Comparison of ENCODE assay signal across 16 cellular contexts in the genomic region with DNA sequence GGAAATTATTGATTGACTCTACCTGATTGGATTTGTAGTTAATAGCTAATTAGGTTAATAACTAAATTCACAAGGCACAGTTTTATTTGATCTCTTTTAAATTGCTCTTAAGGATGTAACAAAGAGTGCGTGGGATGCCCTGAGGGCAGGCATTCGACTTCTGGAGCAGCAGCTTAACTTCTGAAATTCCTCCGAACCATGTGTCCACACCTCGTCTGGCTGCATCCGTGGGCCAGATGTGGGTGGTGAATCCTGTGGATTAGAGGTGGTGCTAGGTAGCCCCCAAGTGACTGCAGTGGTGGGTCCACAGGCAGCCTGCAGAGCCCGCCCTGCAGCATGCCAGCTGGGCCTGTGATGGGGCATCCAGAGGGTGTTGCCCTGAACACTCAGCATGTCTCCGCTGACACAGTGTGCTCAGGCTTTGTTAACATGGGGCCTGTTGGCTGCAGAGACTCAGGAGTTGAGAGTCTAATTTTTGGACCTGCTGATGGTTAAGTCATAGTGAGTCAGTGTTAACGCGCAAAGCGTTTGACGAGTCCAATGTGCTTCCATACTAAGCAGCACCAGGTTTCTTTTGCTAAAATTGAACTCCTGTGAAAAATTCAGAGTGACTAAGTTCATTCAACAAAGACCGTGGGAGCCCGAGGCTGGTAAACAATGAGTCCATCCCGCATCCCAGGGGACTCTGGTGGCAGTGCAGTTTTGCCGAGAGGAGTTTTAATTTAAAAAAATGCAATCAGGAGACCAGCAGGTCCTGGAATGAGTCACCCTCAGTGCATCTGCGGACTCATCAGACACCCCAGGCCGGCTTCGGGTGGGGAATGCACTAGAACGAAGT. TPM values are rescaled to one million over a fixed set of nuclear protein-coding genes. Genes with fewer than 3 reads are reported as not detected.
DNase-seq lines count a peak whose midpoint lies in the region; ATAC-seq and TF ChIP-seq lines count a peak whose summit lies in the region.
"Had no signal": no experiment of that assay in that cellular context is flagged by ENCODE, and none has a peak within 500 bp of the region (broad histone marks: within the 10 kb centered on the region; RNA-seq: fewer than 3 reads in every experiment).

No MANE protein-coding gene starts in this region.

- H3K9me3 ChIP-seq in HAP-1 = no peaks in the 10 kb centered on the region

- ATAC-seq in SK-N-SH treated with all-trans-retinoic acid at 6 μM for 48 hours (peak; percentile 53), GM21825 (IDR thresholded peaks at IDR 0.05; ENCODE audit: unreplicated experiment) (no peak)
- ATAC-seq: natural killer cell treated with Interleukin-12 subunit alpha and Interleukin-12 subunit beta and Interleukin-15 and Interleukin-18, amount 100 ng/mL, for 72 hours had no signal

- H3K4me1 ChIP-seq in HAP-1 = no peaks in the 10 kb centered on the region

- no peak overlapping the region for H3K4me3 ChIP-seq in HAP-1
- H3K4me3 ChIP-seq in fibroblast of the aortic adventitia (ENCODE audit: low read depth, low read length) = no peak overlapping the region

- DNase-seq in HAP-1 (ENCODE audit: low spot score in 2 of 2) (peak; percentile 18 to 59), fibroblast of the aortic adventitia (ENCODE audit: low read depth) (peak; percentile 93), NCI-H1105 treated with DMSO at 0.1 percent for 48 hours (lab: John Stamatoyannopoulos, UW) (no peak), NCI-H345 treated with DMSO at 0.1 percent for 48 hours (lab: John Stamatoyannopoulos, UW; ENCODE audit: unreplicated experiment) (no peak), SK-N-DZ (ENCODE audit: low spot score) (no peak)
- DNase-seq: activated CD4-positive, alpha-beta T cell treated with anti-CD3 and anti-CD28 coated beads for 4 hours; activated naive CD4-positive, alpha-beta T cell treated with Interleukin-2 at 50 U/mL for 16 hours; effector CD8-positive, alpha-beta T cell; immature natural killer cell; NCI-H187; substantia nigra had no signal

- 0 out of 2 replicates have a peak overlapping the region, but pooled peaks have one; percentile 15 for H3K27ac ChIP-seq in 22Rv1
- H3K27ac ChIP-seq: HL-60 had no signal

- no peak for TF ChIP-seq CTCF in 22Rv1 (IDR thresholded peaks at IDR 0.05)
- no peak for TF ChIP-seq CTCF in fibroblast of the aortic adventitia (IDR thresholded peaks at IDR 0.05; ENCODE audit: insufficient read depth, low read length)

- H3K27me3 ChIP-seq in HAP-1 (ENCODE audit: low read depth) = no peaks in the 10 kb centered on the region

- in situ Hi-C loops in HAP-1 (cut with MboI; ENCODE audit: low sequenced_read_pairs) = no loop called here

- H3K36me3 ChIP-seq in HAP-1 (replicated peaks) = peaks cover 51% of the 10 kb centered on the region

TF ChIP-seq in SK-N-SH treated with all-trans-retinoic acid at 6 μM for 48 hours, 23 proteins besides CTCF, POLR2A, EP300 and RAD21:
- TF ChIP-seq ARNTL (CRISPR knock-in tag; IDR thresholded peaks at IDR 0.05; ENCODE audit: borderline replicate concordance, low read depth) = no peak
- TF ChIP-seq BACH2 (CRISPR knock-in tag; IDR thresholded peaks at IDR 0.05; ENCODE audit: borderline replicate concordance) = no peak
TF ChIP-seq in SK-N-SH treated with all-trans-retinoic acid at 6 μM for 48 hours: peak in this region for 0.

RNA-seq across cellular contexts. Expression of a gene that starts 3.8 kb away (rescaled TPM):
- total RNA-seq in fibroblast of the aortic adventitia (ENCODE audit: low replicate concordance) = 1.3 and 1.4 TPM in 2 replicates
- polyA plus RNA-seq in SK-N-DZ (2014; cell fraction: cytosol; rRNA removed) = 3.0 and 13.2 TPM in 2 replicates
- 0.83 and 3.4 TPM in 2 replicates for polyA plus RNA-seq in SK-N-DZ (2014; cell fraction: nucleus; rRNA removed)
- polyA plus RNA-seq: immature natural killer cell had no signal

RNA-seq across cellular contexts. Expression of a gene that starts 6.7 kb away (rescaled TPM):
- 172 and 178 TPM in 2 replicates for total RNA-seq in fibroblast of the aortic adventitia (ENCODE audit: low replicate concordance)
- 414 and 518 TPM in 2 replicates for polyA plus RNA-seq in SK-N-DZ (2014; cell fraction: cytosol; rRNA removed)
- polyA plus RNA-seq in SK-N-DZ (2014; cell fraction: nucleus; rRNA removed) = 292 and 327 TPM in 2 replicates

RNA-seq across cellular contexts. Expression of a gene that starts 6.9 kb away (rescaled TPM):
- total RNA-seq in fibroblast of the aortic adventitia (ENCODE audit: low replicate concordance) = 43.6 and 77.3 TPM in 2 replicates
- 347 and 360 TPM in 2 replicates for polyA plus RNA-seq in SK-N-DZ (2014; cell fraction: cytosol; rRNA removed)
- polyA plus RNA-seq in SK-N-DZ (2014; cell fraction: nucleus; rRNA removed) = 122 and 243 TPM in 2 replicates

RNA-seq across cellular contexts. Expression of a gene that starts 13.0 kb away (rescaled TPM):
- 20.3 and 36.7 TPM in 2 replicates for total RNA-seq in fibroblast of the aortic adventitia (ENCODE audit: low replicate concordance)
- 45.0 and 45.3 TPM in 2 replicates for polyA plus RNA-seq in SK-N-DZ (2014; cell fraction: cytosol; rRNA removed)
- 168 and 187 TPM in 2 replicates for polyA plus RNA-seq in SK-N-DZ (2014; cell fraction: nucleus; rRNA removed)

RNA-seq across cellular contexts. Expression of a gene that starts 19.7 kb away (rescaled TPM):
- 12.7 and 18.1 TPM in 2 replicates for total RNA-seq in fibroblast of the aortic adventitia (ENCODE audit: low replicate concordance)
- 13.1 and 31.6 TPM in 2 replicates for polyA plus RNA-seq in SK-N-DZ (2014; cell fraction: cytosol; rRNA removed)
- polyA plus RNA-seq in SK-N-DZ (2014; cell fraction: nucleus; rRNA removed) = 103 and 122 TPM in 2 replicates

Comparison
In these comparisons a context has a peak if more than half of its experiments do, and no peak if none do; other contexts are left out.
1. DNase-seq: peak in HAP-1 (2 of 2) and fibroblast of the aortic adventitia (single experiment); none in NCI-H1105 treated with DMSO at 0.1 percent for 48 hours (single experiment), NCI-H345 treated with DMSO at 0.1 percent for 48 hours (single experiment) and SK-N-DZ (single experiment).